In the genomic region with DNA sequence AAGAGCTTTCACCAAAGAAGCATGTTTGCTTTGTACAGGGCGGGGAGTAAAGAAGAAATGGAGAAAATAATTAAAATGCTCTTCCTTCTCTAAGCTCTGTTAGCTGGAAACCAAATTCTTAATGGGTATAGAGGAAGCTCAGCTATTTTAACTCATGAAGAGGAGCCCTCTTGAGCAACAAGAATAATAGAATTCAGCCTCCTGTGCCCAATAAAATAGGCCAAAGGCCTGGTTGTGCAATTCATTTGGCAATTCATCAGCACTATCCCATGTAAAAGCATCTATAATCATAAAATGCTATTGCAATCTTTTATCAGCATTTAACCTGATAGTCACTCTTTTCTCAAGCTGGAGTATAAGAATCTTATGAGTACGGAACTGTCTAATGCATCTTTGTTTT, we compare ENCODE assay signal across 20 cellular contexts.
DNase-seq lines count a peak whose midpoint lies in the region; ATAC-seq, FAIRE-seq and TF ChIP-seq lines count a peak whose summit lies in the region.
"Had no signal": no experiment of that assay in that cellular context is flagged by ENCODE, and none has a peak within 500 bp of the region (broad histone marks: within the 10 kb centered on the region; RNA-seq: fewer than 3 reads in every experiment).

No MANE protein-coding gene starts in this region.

- TF ChIP-seq CTCF in IMR-90 (conservative IDR thresholded peaks at IDR 0.05; ENCODE audit: low read depth, low read length) (no peak), fibroblast of the aortic adventitia (IDR thresholded peaks at IDR 0.05; ENCODE audit: insufficient read depth, low read length) (no peak)

- no peak overlapping the region for H2AK9ac ChIP-seq in IMR-90 (replicated peaks; ENCODE audit: low read depth, low read length, poor library complexity)

- no peak overlapping the region for H2BK15ac ChIP-seq in IMR-90 (ENCODE audit: low read depth, low read length)

- H2BK120ac ChIP-seq in IMR-90 (ENCODE audit: low read depth, low read length) = no peak overlapping the region

- no peak overlapping the region for H3K4ac ChIP-seq in IMR-90 (ENCODE audit: low read depth, low read length)

- in situ Hi-C loops in IMR-90 (cut with MboI; ENCODE audit: low sequenced_read_pairs) = no loop called here

- H3K9me3 ChIP-seq in IMR-90 (ENCODE audit: control insufficient read depth, insufficient read depth, low read length) = no peaks in the 10 kb centered on the region
- H3K9me3 ChIP-seq in adipocyte (ENCODE audit: control insufficient read depth, low read length) = no peaks in the 10 kb centered on the region
- H3K9me3 ChIP-seq in small intestine (ENCODE audit: control insufficient read depth, low read depth) = no peaks in the 10 kb centered on the region

- no peak overlapping the region for H3K23ac ChIP-seq in IMR-90 (ENCODE audit: low read depth, low read length)

- no peaks in the 10 kb centered on the region for H3K4me1 ChIP-seq in IMR-90 (ENCODE audit: control insufficient read depth, insufficient read depth, low read length)
- peaks cover 15% of the 10 kb centered on the region for H3K4me1 ChIP-seq in adipocyte (ENCODE audit: control insufficient read depth, insufficient read depth, low read length)
- no peaks in the 10 kb centered on the region for H3K4me1 ChIP-seq in small intestine (ENCODE audit: control insufficient read depth in 2 of 2, insufficient read depth in 1 of 2, low read depth in 1 of 2, low read length in 1 of 2)

- H3K27ac ChIP-seq in IMR-90 (ENCODE audit: insufficient read depth, low read length) (no peak overlapping the region), small intestine (ENCODE audit: low read depth in 1 of 2, low read length in 1 of 2) (no peak overlapping the region)
- H3K27ac ChIP-seq: KMS-11 had no signal

- intact Hi-C loops in IMR-90 (cut with micrococcal nuclease) = no loop called here

- H3K4me3 Mint-ChIP-seq in activated CD8-positive, alpha-beta memory T cell treated with anti-CD3 and anti-CD28 coated beads, Interleukin-2, amount 10 ng/mL, durations not matched to agents 7 days and 5 days = no peak overlapping the region
- H3K4me3 Mint-ChIP-seq: B cell; CD4-positive, alpha-beta T cell had no signal

- H4K5ac ChIP-seq in IMR-90 (ENCODE audit: low read depth, low read length) = no peak overlapping the region

- no peak overlapping the region for H2AFZ ChIP-seq in IMR-90 (replicated peaks; ENCODE audit: low read length, poor library complexity)

- DNase-seq in IMR-90 (no peak), adipocyte (ENCODE audit: low read depth) (peak; percentile 60), fibroblast of the aortic adventitia (ENCODE audit: low read depth) (peak; percentile 84), small intestine (peak; percentile 81), NCI-H1105 (lab: John Stamatoyannopoulos, UW) (no peak)
- no peak for DNase-seq in activated CD8-positive, alpha-beta memory T cell treated with anti-CD3 and anti-CD28 coated beads, Interleukin-2, amount 10 ng/mL, durations not matched to agents 7 days and 5 days
- DNase-seq: CD4-positive, alpha-beta T cell; DMS53; MG63; NCI-H1092 treated with DMSO at 0.1 percent for 48 hours; NCI-H1694 treated with DMSO at 0.1 percent for 48 hours; NCI-H2107; NCI-H345; NCI-H69; SHP77 had no signal

- FAIRE-seq in small intestine (lab: Jason Lieb, UNC) = no peak

- H3K36me3 Mint-ChIP-seq in activated CD8-positive, alpha-beta memory T cell treated with anti-CD3 and anti-CD28 coated beads, Interleukin-2, amount 10 ng/mL, durations not matched to agents 7 days and 5 days = no peaks in the 10 kb centered on the region

- H3K56ac ChIP-seq in IMR-90 (ENCODE audit: extremely low read depth, insufficient read depth, low read length) = no peak overlapping the region

- no peaks in the 10 kb centered on the region for H3K9me1 ChIP-seq in IMR-90 (ENCODE audit: insufficient read depth, low read length)

- no peak overlapping the region for H4K8ac ChIP-seq in IMR-90 (ENCODE audit: low read depth in 2 of 2, low read length in 2 of 2)

- no peak overlapping the region for H2BK20ac ChIP-seq in IMR-90 (ENCODE audit: low read depth, low read length)

- H2BK5ac ChIP-seq in IMR-90 (ENCODE audit: low read depth, low read length, poor library complexity, severe bottlenecking) = no peak overlapping the region

- WGBS in IMR-90 (ENCODE audit: extremely low coverage in 2 of 2, insufficient read length in 1 of 2), 2 experiments = no CpG with 5 or more reads among the region's 2 CpGs
- WGBS in small intestine, 3 donors = 39 to 65% (median 45%) methylated on average over 2 of the region's 2 CpGs

- H3K27ac Mint-ChIP-seq in activated CD8-positive, alpha-beta memory T cell treated with anti-CD3 and anti-CD28 coated beads, Interleukin-2, amount 10 ng/mL, durations not matched to agents 7 days and 5 days = no peak overlapping the region
- H3K27ac Mint-ChIP-seq: B cell; CD4-positive, alpha-beta T cell had no signal

- POLR2A ChIA-PET in IMR-90 (lab: Charles Lee; ENCODE audit: unreplicated experiment) = no interaction called here

- H3K9me3 Mint-ChIP-seq in activated CD8-positive, alpha-beta memory T cell treated with anti-CD3 and anti-CD28 coated beads, Interleukin-2, amount 10 ng/mL, durations not matched to agents 7 days and 5 days (ENCODE audit: low read depth) = no peaks in the 10 kb centered on the region

- no peak for TF ChIP-seq RAD21 in IMR-90 (IDR thresholded peaks at IDR 0.05; ENCODE audit: low read length)

- no TSS peak for BruUV-seq in IMR-90 (replicated peaks; lab: Mats Ljungman, UMichigan)

- no peaks in the 10 kb centered on the region for H3K27me3 Mint-ChIP-seq in activated CD8-positive, alpha-beta memory T cell treated with anti-CD3 and anti-CD28 coated beads, Interleukin-2, amount 10 ng/mL, durations not matched to agents 7 days and 5 days
- H3K27me3 Mint-ChIP-seq: B cell; CD4-positive, alpha-beta T cell had no signal

- dilution Hi-C loops in IMR-90 (cut with HindIII; ENCODE audit: low sequenced_read_pairs, unreplicated experiment) = no loop called here

- H3K4me2 ChIP-seq in IMR-90 (ENCODE audit: low read depth, low read length) = no peak overlapping the region
- H3K4me2 ChIP-seq: KMS-11 had no signal

- H3K4me3 ChIP-seq in IMR-90 (ENCODE audit: insufficient read depth, low read depth, low read length) = no peak overlapping the region
- peak overlapping the region; percentile 21 for H3K4me3 ChIP-seq in adipocyte (ENCODE audit: low read length)
- no peak overlapping the region for H3K4me3 ChIP-seq in fibroblast of the aortic adventitia (ENCODE audit: low read depth, low read length)
- no peak overlapping the region for H3K4me3 ChIP-seq in small intestine (ENCODE audit: low read depth in 1 of 2, low read length in 2 of 2)
- H3K4me3 ChIP-seq: MG63 had no signal

- H3K4me1 Mint-ChIP-seq in activated CD8-positive, alpha-beta memory T cell treated with anti-CD3 and anti-CD28 coated beads, Interleukin-2, amount 10 ng/mL, durations not matched to agents 7 days and 5 days = no peaks in the 10 kb centered on the region
- H3K4me1 Mint-ChIP-seq: B cell had no signal

- H4K91ac ChIP-seq in IMR-90 (ENCODE audit: insufficient read depth, low read depth, low read length) = no peak overlapping the region

- no peak overlapping the region for H3K14ac ChIP-seq in IMR-90 (replicated peaks; ENCODE audit: low read depth, low read length)

- H2AK5ac ChIP-seq in IMR-90 (ENCODE audit: low read depth, low read length) = no peak overlapping the region

- TF ChIP-seq POLR2A in IMR-90 (IDR thresholded peaks at IDR 0.05; ENCODE audit: low read depth, low read length) = no peak

- H4K20me1 ChIP-seq in IMR-90 (ENCODE audit: insufficient read depth, low read length) = no peaks in the 10 kb centered on the region

- no peaks in the 10 kb centered on the region for H3K79me1 ChIP-seq in IMR-90 (ENCODE audit: low read depth in 1 of 2, low read length in 2 of 2)

- no peak overlapping the region for H3K18ac ChIP-seq in IMR-90 (ENCODE audit: low read depth, low read length)

- H3K36me3 ChIP-seq in IMR-90 (ENCODE audit: control insufficient read depth, insufficient read depth, low read length) = no peaks in the 10 kb centered on the region
- H3K36me3 ChIP-seq in adipocyte (ENCODE audit: control insufficient read depth, insufficient read depth, low read length, severe bottlenecking) = no peaks in the 10 kb centered on the region
- H3K36me3 ChIP-seq in small intestine (ENCODE audit: control insufficient read depth in 2 of 2, insufficient read depth in 2 of 2, low read length in 2 of 2) = no peaks in the 10 kb centered on the region
- H3K36me3 ChIP-seq: MG63 had no signal

- H3K27me3 ChIP-seq in IMR-90 (ENCODE audit: control insufficient read depth, insufficient read depth, low read length) (no peaks in the 10 kb centered on the region), adipocyte (replicated peaks; ENCODE audit: control insufficient read depth, insufficient read depth, low read length) (no peaks in the 10 kb centered on the region), small intestine (ENCODE audit: control insufficient read depth in 2 of 2, insufficient read depth in 2 of 2, low read length in 2 of 2) (no peaks in the 10 kb centered on the region)
- H3K27me3 ChIP-seq: MG63 had no signal

- CTCF ChIA-PET in IMR-90 (lab: Yijun Ruan, JAX) = no interaction called here
- CTCF ChIA-PET in activated CD8-positive, alpha-beta memory T cell treated with anti-CD3 and anti-CD28 coated beads, Interleukin-2, amount 10 ng/mL, durations not matched to agents 7 days and 5 days (lab: Charles Lee) = no interaction called here

- H3K9ac ChIP-seq in IMR-90 (ENCODE audit: low read depth, low read length) (no peak overlapping the region), adipocyte (ENCODE audit: low read length) (peak overlapping the region; percentile 23)
- H3K9ac ChIP-seq: KMS-11 had no signal

- no peak for ATAC-seq in IMR-90 (ENCODE audit: low read depth)
- ATAC-seq in HG03342 (IDR thresholded peaks at IDR 0.05; ENCODE audit: unreplicated experiment) = no peak
- ATAC-seq in activated CD8-positive, alpha-beta memory T cell treated with anti-CD3 and anti-CD28 coated beads, Interleukin-2, amount 10 ng/mL, durations not matched to agents 7 days and 5 days = no peak
- ATAC-seq: HCT116, SK-N-SH treated with all-trans-retinoic acid at 6 μM for 48 hours had no signal

TF ChIP-seq in IMR-90, 13 proteins besides CTCF, POLR2A, EP300 and RAD21:
- TF ChIP-seq MXI1 (IDR thresholded peaks at IDR 0.05; ENCODE audit: borderline replicate concordance, low read depth, low read length) (no peak), CEBPB (IDR thresholded peaks at IDR 0.05; ENCODE audit: low read depth, low read length) (peak; percentile 47; the same call in 1 of the 2 replicates)

Comparison
In these comparisons a context has a peak if more than half of its experiments do, and no peak if none do; other contexts are left out.
1. DNase-seq: peak in adipocyte (single experiment), fibroblast of the aortic adventitia (single experiment) and small intestine (single experiment); none in IMR-90 (single experiment), NCI-H1105 (single experiment) and activated CD8-positive, alpha-beta memory T cell treated with anti-CD3 and anti-CD28 coated beads, Interleukin-2, amount 10 ng/mL, durations not matched to agents 7 days and 5 days (single experiment).